ENCODE assay signal across 20 cellular contexts in genomic region chr2:207119048-207119447, GRCh38.
"Had no signal": no experiment of that assay in that cellular context is flagged by ENCODE, and none has a peak within 500 bp of the region (broad histone marks: within the 10 kb centered on the region; RNA-seq: fewer than 3 reads in every experiment).

No MANE protein-coding gene starts in this region.

- H3K4me3 ChIP-seq: colonic mucosa, heart left ventricle, mucosa of descending colon, pancreas, suprapubic skin, thyroid gland, upper lobe of left lung, uterus had no signal

- H3K9me3 ChIP-seq: colonic mucosa, heart left ventricle, mucosa of descending colon, pancreas, suprapubic skin, thyroid gland, upper lobe of left lung, uterus had no signal

- H3K4me1 ChIP-seq: colonic mucosa, pancreas had no signal

- H3K27ac Mint-ChIP-seq: progenitor cell of endocrine pancreas; stimulated activated effector memory CD8-positive, alpha-beta T cell treated with anti-CD3 and anti-CD28 coated beads, Interleukin-12 subunit alpha, Interleukin-12 subunit beta, amount 100 ng/mL, for 72 hours had no signal

- H3K27ac ChIP-seq: colonic mucosa, foreskin keratinocyte, heart left ventricle, pancreas, suprapubic skin, thyroid gland, upper lobe of left lung, uterus had no signal

- H3K36me3 ChIP-seq: colonic mucosa, pancreas, uterus had no signal

- DNase-seq: colonic mucosa; dermis blood vessel endothelial cell; erythroblast; foreskin keratinocyte; heart left ventricle; hippocampal formation; kidney glomerular epithelial cell; mucosa of descending colon; naive thymus-derived CD8-positive, alpha-beta T cell; pancreas; right cardiac atrium; stimulated activated CD4-positive, alpha-beta T cell treated with anti-CD3 and anti-CD28 coated beads, Interleukin-4, amount 100 ng/mL, for 1 hour; stimulated activated CD8-positive, alpha-beta memory T cell treated with anti-CD3 and anti-CD28 coated beads, Interleukin-4, amount 100 ng/mL, for 48 hours; stimulated activated naive CD8-positive, alpha-beta T cell treated with anti-CD3 and anti-CD28 coated beads, Interleukin-15, Interleukin-2, amounts not matched to agents 100 U/mL and 50 U/mL, for 24 hours; thyroid gland; uterus had no signal

- H3K9me3 Mint-ChIP-seq: naive thymus-derived CD8-positive, alpha-beta T cell; stimulated activated effector memory CD8-positive, alpha-beta T cell treated with anti-CD3 and anti-CD28 coated beads, Interleukin-12 subunit alpha, Interleukin-12 subunit beta, amount 100 ng/mL, for 72 hours had no signal

- H3K27me3 Mint-ChIP-seq: naive thymus-derived CD8-positive, alpha-beta T cell; progenitor cell of endocrine pancreas had no signal

- H3K27me3 ChIP-seq: colonic mucosa, foreskin keratinocyte, heart left ventricle, pancreas, suprapubic skin, thyroid gland, upper lobe of left lung, uterus had no signal

- ATAC-seq: foreskin keratinocyte; heart left ventricle; mucosa of descending colon; naive thymus-derived CD8-positive, alpha-beta T cell; pancreas; right cardiac atrium; stimulated activated effector memory CD8-positive, alpha-beta T cell treated with anti-CD3 and anti-CD28 coated beads, Interleukin-12 subunit alpha, Interleukin-12 subunit beta, amount 100 ng/mL, for 72 hours; stimulated activated naive CD8-positive, alpha-beta T cell treated with anti-CD3 and anti-CD28 coated beads, Interleukin-15, Interleukin-2, amounts not matched to agents 100 U/mL and 50 U/mL, for 24 hours had no signal

- H3K4me3 Mint-ChIP-seq: naive thymus-derived CD8-positive, alpha-beta T cell; stimulated activated effector memory CD8-positive, alpha-beta T cell treated with anti-CD3 and anti-CD28 coated beads, Interleukin-12 subunit alpha, Interleukin-12 subunit beta, amount 100 ng/mL, for 72 hours had no signal
